ENCODE assay signal across 1 cellular context in the genomic region with DNA sequence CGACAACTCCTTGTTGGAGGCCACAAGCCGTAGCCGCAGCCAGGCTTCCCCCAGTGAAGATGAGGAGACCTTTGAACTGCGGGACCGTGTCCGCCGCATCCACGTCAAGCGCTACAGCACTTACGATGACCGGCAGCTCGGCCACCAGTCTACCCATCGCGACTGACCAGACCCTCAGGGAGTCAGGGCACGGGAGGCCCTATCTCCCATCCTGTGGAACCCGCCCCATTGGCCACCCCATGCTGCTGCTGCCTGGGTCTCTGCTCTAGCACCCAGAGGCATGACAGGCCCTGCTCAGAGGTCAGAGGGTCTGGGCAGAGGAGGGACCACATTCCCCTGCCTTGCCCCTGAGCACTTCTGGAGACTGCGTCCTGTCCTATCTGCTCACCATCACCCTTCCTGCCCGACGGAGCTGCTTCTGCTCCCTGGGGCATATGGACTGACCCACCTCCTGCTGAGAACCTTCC.
TF ChIP-seq lines count a peak whose summit lies in the region.

No MANE protein-coding gene starts in this region.

TF ChIP-seq in GM12878, 131 proteins besides CTCF, POLR2A, EP300 and RAD21:
- TF ChIP-seq, protein P1, sequence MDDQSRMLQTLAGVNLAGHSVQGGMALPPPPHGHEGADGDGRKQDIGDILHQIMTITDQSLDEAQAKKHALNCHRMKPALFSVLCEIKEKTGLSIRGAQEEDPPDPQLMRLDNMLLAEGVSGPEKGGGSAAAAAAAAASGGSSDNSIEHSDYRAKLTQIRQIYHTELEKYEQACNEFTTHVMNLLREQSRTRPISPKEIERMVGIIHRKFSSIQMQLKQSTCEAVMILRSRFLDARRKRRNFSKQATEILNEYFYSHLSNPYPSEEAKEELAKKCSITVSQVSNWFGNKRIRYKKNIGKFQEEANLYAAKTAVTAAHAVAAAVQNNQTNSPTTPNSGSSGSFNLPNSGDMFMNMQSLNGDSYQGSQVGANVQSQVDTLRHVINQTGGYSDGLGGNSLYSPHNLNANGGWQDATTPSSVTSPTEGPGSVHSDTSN (IDR thresholded peaks at IDR 0.05; ENCODE audit: insufficient replicate concordance, low read depth, low read length), result no peak
- no peak for TF ChIP-seq WRNIP1 (IDR thresholded peaks at IDR 0.05; ENCODE audit: borderline replicate concordance, low read depth, low read length)
- TF ChIP-seq EZH2 (IDR thresholded peaks at IDR 0.05; ENCODE audit: borderline replicate concordance, control insufficient read depth, low read depth, low read length), result no peak
- no peak for TF ChIP-seq FOXK2 (IDR thresholded peaks at IDR 0.05)
- TF ChIP-seq NBN (IDR thresholded peaks at IDR 0.05), result no peak
